ENCODE assay signal across 11 cellular contexts in genomic region chr17:73719588-73720071, GRCh38.
A peak's percentile ranks its signal among the peaks of the same experiment; 100 is the strongest.
DNase-seq lines count a peak whose midpoint lies in the region; TF ChIP-seq lines count a peak whose summit lies in the region.
"Had no signal": no experiment of that assay in that cellular context is flagged by ENCODE, and none has a peak within 500 bp of the region (broad histone marks: within the 10 kb centered on the region; RNA-seq: fewer than 3 reads in every experiment).

No MANE protein-coding gene starts in this region.

- in situ Hi-C loops in G401 (cut with HindIII; ENCODE audit: low sequenced_read_pairs) = no loop called here

- peaks cover 30% of the 10 kb centered on the region for H3K4me1 Mint-ChIP-seq in glutamatergic neuron (ENCODE audit: low read depth, unreplicated experiment)

- H3K27ac Mint-ChIP-seq in glutamatergic neuron (ENCODE audit: unreplicated experiment) = peak overlapping the region; percentile 65
- H3K27ac Mint-ChIP-seq: natural killer cell had no signal

- H3K27ac ChIP-seq in osteoblast (ENCODE audit: low read depth, low read length) = no peak overlapping the region

- CTCF ChIA-PET in GM10248 (lab: Yijun Ruan, JAX) = interaction anchor here (0.7 to 1.2 kb wide), 2 partner anchors 10 to 12 kb away, joined by 3 read pairs; no protein-coding TSS in a partner anchor

- no peak overlapping the region for H3K4me3 ChIP-seq in osteoblast (ENCODE audit: insufficient read depth, low read length)

- no peaks in the 10 kb centered on the region for H3K36me3 Mint-ChIP-seq in glutamatergic neuron (ENCODE audit: unreplicated experiment)
- H3K36me3 Mint-ChIP-seq: activated naive CD8-positive, alpha-beta T cell; natural killer cell had no signal

- TF ChIP-seq CTCF in glutamatergic neuron (IDR thresholded peaks at IDR 0.05; ENCODE audit: partially characterized antibody, unreplicated experiment) (no peak), osteoblast (IDR thresholded peaks at IDR 0.05; ENCODE audit: extremely low read depth, low read depth, low read length) (no peak), GM10248 (IDR thresholded peaks at IDR 0.05; ENCODE audit: control extremely low read depth, extremely low read depth, low read depth, missing control alignments) (no peak)

- no peaks in the 10 kb centered on the region for H3K4me1 ChIP-seq in osteoblast (ENCODE audit: insufficient read depth, low read length)

- H3K36me3 ChIP-seq in osteoblast (ENCODE audit: insufficient read depth, low read length) = no peaks in the 10 kb centered on the region

- peaks cover 12% of the 10 kb centered on the region for H3K9me3 Mint-ChIP-seq in glutamatergic neuron (ENCODE audit: unreplicated experiment)
- H3K9me3 Mint-ChIP-seq: natural killer cell had no signal

- no peaks in the 10 kb centered on the region for H4K20me1 ChIP-seq in osteoblast (ENCODE audit: insufficient read depth, low read length)

- no peak overlapping the region for H3K4me3 Mint-ChIP-seq in glutamatergic neuron (ENCODE audit: unreplicated experiment)
- H3K4me3 Mint-ChIP-seq: activated naive CD8-positive, alpha-beta T cell; natural killer cell had no signal

- H3K9me3 ChIP-seq in osteoblast (ENCODE audit: low read depth, low read length) = no peaks in the 10 kb centered on the region

- H3K79me2 ChIP-seq in osteoblast (ENCODE audit: insufficient read depth, low read length) = no peaks in the 10 kb centered on the region

- no peaks in the 10 kb centered on the region for H3K27me3 ChIP-seq in osteoblast (ENCODE audit: insufficient read depth, low read length)

- no peak overlapping the region for H2AFZ ChIP-seq in osteoblast (ENCODE audit: low read length)

- POLR2A ChIA-PET in GM10248 (lab: Yijun Ruan, JAX) = no interaction called here

- DNase-seq in G401 (ENCODE audit: low spot score) = peak; percentile 2
- DNase-seq in NCI-H748 (lab: John Stamatoyannopoulos, UW; ENCODE audit: unreplicated experiment) = peak; percentile 87
- DNase-seq in glutamatergic neuron = peak; percentile 61
- peak in 53 of 56 donors; percentile 28 to 94 (median 79) for DNase-seq in nucleus accumbens (lab: John Stamatoyannopoulos, UW)
- DNase-seq in osteoblast (ENCODE audit: insufficient read length, low spot score, missing footprints) = no peak
- DNase-seq in hepatic stellate cell (ENCODE audit: low spot score) = no peak
- no peak for DNase-seq in GM10248 (ENCODE audit: extremely low spot score)
- no peak for DNase-seq in activated naive CD4-positive, alpha-beta T cell treated with Interleukin-2 at 50 U/mL for 16 hours
- DNase-seq: natural killer cell, NCI-H1436 had no signal

- no peak overlapping the region for H3K4me2 ChIP-seq in osteoblast (ENCODE audit: insufficient read depth, low read length)

- H3K27me3 Mint-ChIP-seq in glutamatergic neuron (ENCODE audit: unreplicated experiment) = peaks cover 6% of the 10 kb centered on the region
- H3K27me3 Mint-ChIP-seq: activated naive CD8-positive, alpha-beta T cell had no signal

Comparison
In these comparisons a context has a peak if more than half of its experiments do, and no peak if none do; other contexts are left out.
1. DNase-seq: peak in G401 (single experiment), NCI-H748 (single experiment), glutamatergic neuron (single experiment) and nucleus accumbens (53 of 56); none in osteoblast (single experiment), hepatic stellate cell (single experiment), GM10248 (single experiment) and activated naive CD4-positive, alpha-beta T cell treated with Interleukin-2 at 50 U/mL for 16 hours (single experiment).